15 cellular contexts compared by ENCODE assay signal in genomic region chr20:50019466-50020256, GRCh38. TPM values are rescaled to one million over a fixed set of nuclear protein-coding genes. Genes with fewer than 3 reads are reported as not detected.
DNase-seq lines count a peak whose midpoint lies in the region; ATAC-seq, FAIRE-seq and TF ChIP-seq lines count a peak whose summit lies in the region.
"Had no signal": no experiment of that assay in that cellular context is flagged by ENCODE, and none has a peak within 500 bp of the region (broad histone marks: within the 10 kb centered on the region; RNA-seq: fewer than 3 reads in every experiment).

No MANE protein-coding gene starts in this region.

- no peaks in the 10 kb centered on the region for H3K79me2 ChIP-seq in HepG2 (ENCODE audit: insufficient read depth, low read length)

- DNase-seq in Right ventricle myocardium inferior (ENCODE audit: missing footprints): peak; percentile 76
- DNase-seq in cardiac septum (ENCODE audit: low spot score): no peak
- DNase-seq in bronchial epithelial cell (ENCODE audit: low read depth): peak; percentile 48
- DNase-seq in HepG2 (ENCODE audit: low spot score): no peak
- peak; percentile 20 for DNase-seq in transverse colon
- DNase-seq in NCI-H128 (lab: John Stamatoyannopoulos, UW; ENCODE audit: unreplicated experiment): no peak
- DNase-seq: activated CD4-positive, alpha-beta T cell treated with anti-CD3 and anti-CD28 coated beads, Interleukin-2, amount 50 U/mL, for 4 hours; effector CD8-positive, alpha-beta T cell; NCI-H2081 treated with DMSO at 0.1 percent for 48 hours; stimulated activated CD4-positive, alpha-beta T cell treated with anti-CD3 and anti-CD28 coated beads, Interleukin-15, amount 100 ng/mL, for 24 hours; upper lobe of right lung had no signal

- intact Hi-C loops in Right ventricle myocardium inferior (cut with DNase I) (no loop called here), cardiac septum (cut with DNase I) (no loop called here), HepG2 (cut with micrococcal nuclease; ENCODE audit: unreplicated experiment) (no loop called here), transverse colon (cut with DNase I; ENCODE audit: low total_unique reads) (no loop called here)

- H3K4me3 ChIP-seq in bronchial epithelial cell (ENCODE audit: low read depth, low read length) (no peak overlapping the region), HepG2 (replicated peaks in 1 of 3; ENCODE audit: insufficient read depth in 1 of 3, low read depth in 2 of 3, low read length in 3 of 3) (no peak overlapping the region), transverse colon (no peak overlapping the region)
- H3K4me3 ChIP-seq: upper lobe of right lung had no signal

- no peak overlapping the region for H3K9ac ChIP-seq in HepG2 (ENCODE audit: insufficient read depth, low read depth, low read length)
- H3K9ac ChIP-seq: KMS-11 had no signal

- POLR2A ChIA-PET in HepG2 (lab: Yijun Ruan, JAX): no interaction called here

- no peak for TF ChIP-seq POLR2A in HepG2 (IDR thresholded peaks at IDR 0.05; ENCODE audit: insufficient read depth in 1 of 2, low read depth in 2 of 2, low read length in 2 of 2)
- TF ChIP-seq POLR2A in transverse colon (IDR thresholded peaks at IDR 0.05): no peak

- in situ Hi-C loops in HepG2 (cut with HindIII; ENCODE audit: extremely low pct_ligation_motif_present, low pct_unique_long_range_greater_than_20kb): no loop called here
- in situ Hi-C loops in transverse colon (cut with MboI; ENCODE audit: low pct_ligation_motif_present in 1 of 4, low pct_unique_long_range_greater_than_20kb in 1 of 4, low sequenced_read_pairs in 3 of 4): no loop called here

- H2AFZ ChIP-seq in HepG2 (ENCODE audit: low read length): no peak overlapping the region

- H3K9me3 ChIP-seq in HepG2 (ENCODE audit: low read length) (no peaks in the 10 kb centered on the region), transverse colon (no peaks in the 10 kb centered on the region)
- H3K9me3 ChIP-seq: upper lobe of right lung had no signal

- no peak overlapping the region for H3K27ac ChIP-seq in HepG2 (ENCODE audit: extremely low read length, insufficient read depth, low read length)
- peak overlapping the region in 2 of 4 donors; percentile 11 to 24 for H3K27ac ChIP-seq in transverse colon
- H3K27ac ChIP-seq: KMS-11, upper lobe of right lung had no signal

- no TSS peak for BruUV-seq in HepG2 (replicated peaks; lab: Mats Ljungman, UMichigan)

- FAIRE-seq in bronchial epithelial cell (lab: Jason Lieb, UNC) (no peak), HepG2 (lab: Jason Lieb, UNC) (no peak)
- FAIRE-seq: astrocyte had no signal

- peaks cover 18% of the 10 kb centered on the region for H3K4me1 ChIP-seq in HepG2 (ENCODE audit: insufficient read depth, low read length)
- peaks cover 0 to 4% (median 0%) of the 10 kb centered on the region in 4 donors for H3K4me1 ChIP-seq in transverse colon
- H3K4me1 ChIP-seq: upper lobe of right lung had no signal

- CTCF ChIA-PET in HepG2 (lab: Yijun Ruan, JAX; ENCODE audit: low intra/inter-chr PET ratio, low total read pairs): no interaction called here

- no peak for TF ChIP-seq RAD21 in HepG2 (CRISPR knock-in tag; IDR thresholded peaks at IDR 0.05)

- WGBS in HepG2 (ENCODE audit: low lambda C conversion rate): 54% methylated on average over 13 of the region's 13 CpGs
- WGBS in transverse colon (ENCODE audit: low coverage in 1 of 2), 2 donors: 77% methylated on average over 13 of the region's 13 CpGs; no CpG with 5 or more reads in 1 of the 2 donors

- no peaks in the 10 kb centered on the region for H4K20me1 ChIP-seq in HepG2 (ENCODE audit: insufficient read depth, low read length)

- H3K4me2 ChIP-seq in HepG2 (ENCODE audit: low read depth, low read length): no peak overlapping the region
- H3K4me2 ChIP-seq: KMS-11 had no signal

- TF ChIP-seq CTCF in bronchial epithelial cell (IDR thresholded peaks at IDR 0.05; ENCODE audit: insufficient read depth, low read length, severe bottlenecking): no peak
- no peak for TF ChIP-seq CTCF in HepG2 (CRISPR knock-in tag; IDR thresholded peaks at IDR 0.05)
- TF ChIP-seq CTCF in transverse colon (IDR thresholded peaks at IDR 0.05): no peak

- TF ChIP-seq EP300 in HepG2 (IDR thresholded peaks at IDR 0.05; ENCODE audit: low read depth in 2 of 2, low read length in 2 of 2): no peak
- TF ChIP-seq EP300 in HepG2 (CRISPR knock-in tag; IDR thresholded peaks at IDR 0.05; ENCODE audit: borderline replicate concordance): no peak
- TF ChIP-seq EP300 in transverse colon (IDR thresholded peaks at IDR 0.05; ENCODE audit: low read depth): no peak

- H3K27me3 ChIP-seq in bronchial epithelial cell (ENCODE audit: control insufficient read depth, insufficient read depth, low read length) (no peaks in the 10 kb centered on the region), HepG2 (ENCODE audit: control insufficient read depth in 1 of 2, insufficient read depth in 2 of 2, low read length in 2 of 2) (peaks cover 0 to 14% of the 10 kb centered on the region in 2 experiments; a peak in 1 of 5 replicates), transverse colon (no peaks in the 10 kb centered on the region)
- H3K27me3 ChIP-seq: upper lobe of right lung had no signal

- H3K36me3 ChIP-seq in bronchial epithelial cell (ENCODE audit: control insufficient read depth, insufficient read depth, low read length) (no peaks in the 10 kb centered on the region), HepG2 (replicated peaks in 1 of 2; ENCODE audit: control insufficient read depth in 1 of 2, insufficient read depth in 2 of 2, low read length in 2 of 2) (no peaks in the 10 kb centered on the region), transverse colon (no peaks in the 10 kb centered on the region)
- H3K36me3 ChIP-seq: upper lobe of right lung had no signal

- peak; percentile 79 for ATAC-seq in Right ventricle myocardium inferior
- ATAC-seq in HepG2: no peak
- ATAC-seq in HG03521 (IDR thresholded peaks at IDR 0.05; ENCODE audit: unreplicated experiment): no peak
- no peak for ATAC-seq in GM21390 (IDR thresholded peaks at IDR 0.05; ENCODE audit: unreplicated experiment)

TF ChIP-seq in HepG2, 621 proteins besides CTCF, POLR2A, EP300 and RAD21:
- TF ChIP-seq ZNF3 (CRISPR knock-in tag; IDR thresholded peaks at IDR 0.05) (0 out of 2 replicates have a peak, but pooled peaks have one; percentile 44), ZNF382 (CRISPR knock-in tag; IDR thresholded peaks at IDR 0.05; ENCODE audit: borderline replicate concordance) (no peak), KDM5B (CRISPR knock-in tag; IDR thresholded peaks at IDR 0.05; ENCODE audit: borderline replicate concordance) (0 out of 2 replicates have a peak, but pooled peaks have one; percentile 40)

RNA-seq across cellular contexts. Expression of gene SNAI1, which starts 36.9 kb away (rescaled TPM):
- total RNA-seq in Right ventricle myocardium inferior: 0.73 TPM
- total RNA-seq in cardiac septum: 4.3 TPM
- total RNA-seq in bronchial epithelial cell: not detected in 2 replicates
- 1.3 and 1.4 TPM in 2 replicates for total RNA-seq in HepG2 (2016; rRNA removed; fragmentation: Illumina TruSeq; extraction: Trizol)
- 0.35 and 0.40 TPM in 2 replicates for total RNA-seq in HepG2 (2016; cell fraction: cytosol; rRNA removed; fragmentation: Illumina TruSeq; extraction: Trizol; ENCODE audit: low read depth)
- total RNA-seq in HepG2 (2016; cell fraction: insoluble cytoplasmic fraction; rRNA removed; fragmentation: Illumina TruSeq; extraction: Trizol): 1.1 and 1.4 TPM in 2 replicates
- total RNA-seq in HepG2 (2016; cell fraction: membrane; rRNA removed; fragmentation: Illumina TruSeq; extraction: Trizol): 0.68 and 1.4 TPM in 2 replicates
- total RNA-seq in HepG2 (2016; cell fraction: nucleus; rRNA removed; fragmentation: Illumina TruSeq; extraction: Trizol): 1.4 and 2.3 TPM in 2 replicates
- 1.3 and 1.5 TPM in 2 replicates for polyA plus RNA-seq in HepG2 (2011; rRNA removed)
- polyA plus RNA-seq in HepG2 (2011; cell fraction: cytosol; rRNA removed): 0.35 and 0.76 TPM in 2 replicates
- polyA plus RNA-seq in HepG2 (2011; cell fraction: nucleus; rRNA removed): 3.0 and 3.7 TPM in 2 replicates
- 1.5 and 1.6 TPM in 2 replicates for polyA plus RNA-seq in HepG2 (2012)
- 0.55 and 0.59 TPM in 2 replicates for polyA plus RNA-seq in HepG2 (2016; cell fraction: cytosol; fragmentation: Illumina TruSeq; extraction: Trizol; ENCODE audit: low read depth)
- 2.2 and 3.6 TPM in 2 replicates for polyA plus RNA-seq in HepG2 (2016; cell fraction: insoluble cytoplasmic fraction; fragmentation: Illumina TruSeq; extraction: Trizol; ENCODE audit: low read depth)
- 0.93 and 1.2 TPM in 2 replicates for polyA plus RNA-seq in HepG2 (2016; cell fraction: membrane; fragmentation: Illumina TruSeq; extraction: Trizol; ENCODE audit: low read depth)
- 3.5 and 4.2 TPM in 2 replicates for polyA plus RNA-seq in HepG2 (2016; cell fraction: nucleus; fragmentation: Illumina TruSeq; extraction: Trizol; ENCODE audit: insufficient read depth, low read depth)
- polyA minus RNA-seq in HepG2 (2011; rRNA and poly(A)+ RNA removed; ENCODE audit: low replicate concordance): 1.4 and 7.4 TPM in 2 replicates
- 0.40 and 0.79 TPM in 2 replicates for polyA minus RNA-seq in HepG2 (2011; cell fraction: cytosol; rRNA and poly(A)+ RNA removed)
- polyA minus RNA-seq in HepG2 (2011; cell fraction: nucleus; rRNA and poly(A)+ RNA removed): 0.77 and 1.6 TPM in 2 replicates
- total RNA-seq in transverse colon: under 1 TPM in 3 of 4 donors, not detected in 1; 0.32 to 0.41 (median 0.40) TPM

Comparison
In these comparisons a context has a peak if more than half of its experiments do, and no peak if none do; other contexts are left out.
1. DNase-seq: peak in Right ventricle myocardium inferior (single experiment), bronchial epithelial cell (single experiment) and transverse colon (single experiment); none in cardiac septum (single experiment), HepG2 (single experiment) and NCI-H128 (single experiment).